ENCODE assay signal across 1 cellular context in the genomic region with DNA sequence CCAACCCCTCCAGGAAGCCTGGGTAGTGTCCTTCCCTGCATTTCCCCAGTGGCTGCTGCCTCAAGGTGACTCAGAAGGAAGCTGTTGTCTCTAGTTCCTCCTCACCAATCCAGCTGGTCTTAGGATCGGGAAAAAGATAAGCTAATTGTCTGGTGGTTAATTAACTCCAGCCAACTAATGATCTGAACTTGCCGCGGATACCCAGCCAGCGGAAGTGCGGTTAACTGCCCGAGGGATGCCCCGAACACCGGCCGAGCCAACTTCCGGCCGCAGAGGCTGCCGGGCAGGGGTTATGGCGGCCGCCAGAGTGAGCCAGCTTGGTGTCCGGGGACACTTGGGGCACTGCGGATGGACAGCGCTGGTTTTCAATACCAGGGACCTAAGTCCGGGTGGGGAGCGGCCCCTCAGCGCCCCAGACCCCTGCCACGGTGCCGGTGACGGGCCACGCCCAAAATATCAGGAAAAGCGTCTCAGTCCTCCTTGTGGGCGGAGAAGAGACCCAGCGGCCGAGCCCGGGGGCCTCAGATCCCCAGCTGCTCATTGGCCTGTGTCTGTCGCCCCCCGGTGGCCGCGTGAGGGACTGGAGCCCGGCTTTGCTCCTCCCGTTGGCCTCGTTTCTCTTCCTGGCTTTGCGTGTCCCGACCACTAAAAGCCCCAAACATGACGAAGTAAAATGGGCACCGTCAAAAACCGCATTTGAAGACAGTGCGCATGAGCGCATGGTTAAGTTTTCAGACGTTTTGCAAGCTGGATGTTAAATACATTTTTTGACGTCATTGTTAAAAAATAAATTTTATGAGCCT.
A peak's percentile ranks its signal among the peaks of the same experiment; 100 is the strongest.
TF ChIP-seq lines count a peak whose summit lies in the region.

No MANE protein-coding gene starts in this region.

TF ChIP-seq in K562, 482 proteins besides CTCF, POLR2A, EP300 and RAD21 (continued from another document and continues in another):
- TF ChIP-seq ZNF134 (CRISPR knock-in tag; conservative IDR thresholded peaks at IDR 0.05) (peak; percentile 65; the same call in 1 of the 2 replicates), FUS (optimal IDR thresholded peaks at IDR 0.05; ENCODE audit: low read depth, low read length) (no peak), MXI1 (IDR thresholded peaks at IDR 0.05; ENCODE audit: low read depth, low read length) (no peak), HIVEP1 (CRISPR knock-in tag; IDR thresholded peaks at IDR 0.05) (peak; percentile 88), PHB (CRISPR knock-in tag; IDR thresholded peaks at IDR 0.05) (no peak), SPI1 (IDR thresholded peaks at IDR 0.05; ENCODE audit: borderline replicate concordance, low read depth, low read length) (peak; percentile 64; the same call in 1 of the 2 replicates), ZNF197 (CRISPR knock-in tag; IDR thresholded peaks at IDR 0.05; ENCODE audit: low read depth) (peak; percentile 80), ELF2 (CRISPR knock-in tag; IDR thresholded peaks at IDR 0.05) (peak; percentile 83), ZKSCAN1 (IDR thresholded peaks at IDR 0.05; ENCODE audit: low read depth, low read length) (no peak), KDM4B (IDR thresholded peaks at IDR 0.05; ENCODE audit: borderline replicate concordance in 2 of 2, low read depth in 1 of 2) (0 out of 4 replicates have a peak, but pooled peaks of 1 of the 2 experiments have one; percentile 64), CBX3 (IDR thresholded peaks at IDR 0.05; ENCODE audit: borderline replicate concordance in 1 of 2, low read length in 2 of 2) (no peak; a peak in 1 of 3 replicates), ZFP30 (CRISPR knock-in tag; IDR thresholded peaks at IDR 0.05; ENCODE audit: borderline replicate concordance) (no peak), SMARCC2 (IDR thresholded peaks at IDR 0.05; ENCODE audit: low read depth) (0 out of 2 replicates have a peak, but pooled peaks have one; percentile 31), KDM2B (CRISPR knock-in tag; IDR thresholded peaks at IDR 0.05) (no peak), HNRNPH1 (optimal IDR thresholded peaks at IDR 0.05; ENCODE audit: low read depth, low read length) (no peak), HMGN3 (IDR thresholded peaks at IDR 0.05; ENCODE audit: borderline replicate concordance, extremely low read depth, insufficient read length, low read depth, low read length) (no peak), SMARCB1 (IDR thresholded peaks at IDR 0.05; ENCODE audit: insufficient read length, low read depth) (no peak), STAG1 (CRISPR knock-in tag; IDR thresholded peaks at IDR 0.05; ENCODE audit: borderline replicate concordance) (no peak; the same call in 1 of the 2 replicates), PPARD (CRISPR knock-in tag; IDR thresholded peaks at IDR 0.05) (no peak), SRSF9 (IDR thresholded peaks at IDR 0.05; ENCODE audit: borderline replicate concordance, low read depth, low read length) (no peak), RBM25 (IDR thresholded peaks at IDR 0.05; ENCODE audit: low read depth, low read length, severe bottlenecking) (no peak), ZNF217 (CRISPR knock-in tag; IDR thresholded peaks at IDR 0.05) (no peak), GABPB1 (CRISPR knock-in tag; IDR thresholded peaks at IDR 0.05) (peak; percentile 96), ZNF263 (CRISPR knock-in tag; IDR thresholded peaks at IDR 0.05; ENCODE audit: borderline replicate concordance) (peak; percentile 60; the same call in 1 of the 2 replicates), ZBTB1 (CRISPR knock-in tag; IDR thresholded peaks at IDR 0.05; ENCODE audit: borderline replicate concordance, low read depth) (peak; percentile 75; the same call in 1 of the 2 replicates), ZNF77 (CRISPR knock-in tag; IDR thresholded peaks at IDR 0.05) (no peak), MTA2 (IDR thresholded peaks at IDR 0.05; ENCODE audit: low read depth) (no peak), NFRKB (IDR thresholded peaks at IDR 0.05; ENCODE audit: low read depth) (peak; percentile 86), SP1 (CRISPR knock-in tag; IDR thresholded peaks at IDR 0.05) (peak; percentile 81), ZNF668 (CRISPR knock-in tag; IDR thresholded peaks at IDR 0.05) (no peak), BCL6 (CRISPR knock-in tag; IDR thresholded peaks at IDR 0.05) (peak; percentile 78), ZNF140 (CRISPR knock-in tag; IDR thresholded peaks at IDR 0.05) (no peak)
- TF ChIP-seq, protein P1, sequence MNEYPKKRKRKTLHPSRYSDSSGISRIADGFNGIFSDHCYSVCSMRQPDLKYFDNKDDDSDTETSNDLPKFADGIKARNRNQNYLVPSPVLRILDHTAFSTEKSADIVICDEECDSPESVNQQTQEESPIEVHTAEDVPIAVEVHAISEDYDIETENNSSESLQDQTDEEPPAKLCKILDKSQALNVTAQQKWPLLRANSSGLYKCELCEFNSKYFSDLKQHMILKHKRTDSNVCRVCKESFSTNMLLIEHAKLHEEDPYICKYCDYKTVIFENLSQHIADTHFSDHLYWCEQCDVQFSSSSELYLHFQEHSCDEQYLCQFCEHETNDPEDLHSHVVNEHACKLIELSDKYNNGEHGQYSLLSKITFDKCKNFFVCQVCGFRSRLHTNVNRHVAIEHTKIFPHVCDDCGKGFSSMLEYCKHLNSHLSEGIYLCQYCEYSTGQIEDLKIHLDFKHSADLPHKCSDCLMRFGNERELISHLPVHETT (CRISPR knock-in tag; conservative IDR thresholded peaks at IDR 0.05 in 1 of 2, IDR thresholded peaks at IDR 0.05 in 1 of 2) = peak in 1 of 2 experiments; percentile 96; a peak in 2 of 4 replicates
- TF ChIP-seq, protein P2, sequence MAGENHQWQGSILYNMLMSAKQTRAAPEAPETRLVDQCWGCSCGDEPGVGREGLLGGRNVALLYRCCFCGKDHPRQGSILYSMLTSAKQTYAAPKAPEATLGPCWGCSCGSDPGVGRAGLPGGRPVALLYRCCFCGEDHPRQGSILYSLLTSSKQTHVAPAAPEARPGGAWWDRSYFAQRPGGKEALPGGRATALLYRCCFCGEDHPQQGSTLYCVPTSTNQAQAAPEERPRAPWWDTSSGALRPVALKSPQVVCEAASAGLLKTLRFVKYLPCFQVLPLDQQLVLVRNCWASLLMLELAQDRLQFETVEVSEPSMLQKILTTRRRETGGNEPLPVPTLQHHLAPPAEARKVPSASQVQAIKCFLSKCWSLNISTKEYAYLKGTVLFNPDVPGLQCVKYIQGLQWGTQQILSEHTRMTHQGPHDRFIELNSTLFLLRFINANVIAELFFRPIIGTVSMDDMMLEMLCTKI (IDR thresholded peaks at IDR 0.05; ENCODE audit: partially characterized antibody) = no peak
- TF ChIP-seq, protein P3, sequence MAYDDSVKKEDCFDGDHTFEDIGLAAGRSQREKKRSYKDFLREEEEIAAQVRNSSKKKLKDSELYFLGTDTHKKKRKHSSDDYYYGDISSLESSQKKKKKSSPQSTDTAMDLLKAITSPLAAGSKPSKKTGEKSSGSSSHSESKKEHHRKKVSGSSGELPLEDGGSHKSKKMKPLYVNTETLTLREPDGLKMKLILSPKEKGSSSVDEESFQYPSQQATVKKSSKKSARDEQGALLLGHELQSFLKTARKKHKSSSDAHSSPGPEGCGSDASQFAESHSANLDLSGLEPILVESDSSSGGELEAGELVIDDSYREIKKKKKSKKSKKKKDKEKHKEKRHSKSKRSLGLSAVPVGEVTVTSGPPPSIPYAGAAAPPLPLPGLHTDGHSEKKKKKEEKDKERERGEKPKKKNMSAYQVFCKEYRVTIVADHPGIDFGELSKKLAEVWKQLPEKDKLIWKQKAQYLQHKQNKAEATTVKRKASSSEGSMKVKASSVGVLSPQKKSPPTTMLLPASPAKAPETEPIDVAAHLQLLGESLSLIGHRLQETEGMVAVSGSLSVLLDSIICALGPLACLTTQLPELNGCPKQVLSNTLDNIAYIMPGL (CRISPR knock-in tag; IDR thresholded peaks at IDR 0.05) = no peak
- TF ChIP-seq, protein P4, sequence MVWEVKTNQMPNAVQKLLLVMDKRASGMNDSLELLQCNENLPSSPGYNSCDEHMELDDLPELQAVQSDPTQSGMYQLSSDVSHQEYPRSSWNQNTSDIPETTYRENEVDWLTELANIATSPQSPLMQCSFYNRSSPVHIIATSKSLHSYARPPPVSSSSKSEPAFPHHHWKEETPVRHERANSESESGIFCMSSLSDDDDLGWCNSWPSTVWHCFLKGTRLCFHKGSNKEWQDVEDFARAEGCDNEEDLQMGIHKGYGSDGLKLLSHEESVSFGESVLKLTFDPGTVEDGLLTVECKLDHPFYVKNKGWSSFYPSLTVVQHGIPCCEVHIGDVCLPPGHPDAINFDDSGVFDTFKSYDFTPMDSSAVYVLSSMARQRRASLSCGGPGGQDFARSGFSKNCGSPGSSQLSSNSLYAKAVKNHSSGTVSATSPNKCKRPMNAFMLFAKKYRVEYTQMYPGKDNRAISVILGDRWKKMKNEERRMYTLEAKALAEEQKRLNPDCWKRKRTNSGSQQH (CRISPR knock-in tag; IDR thresholded peaks at IDR 0.05) = peak; percentile 46; the same call in 1 of the 2 replicates
- TF ChIP-seq, protein P5, sequence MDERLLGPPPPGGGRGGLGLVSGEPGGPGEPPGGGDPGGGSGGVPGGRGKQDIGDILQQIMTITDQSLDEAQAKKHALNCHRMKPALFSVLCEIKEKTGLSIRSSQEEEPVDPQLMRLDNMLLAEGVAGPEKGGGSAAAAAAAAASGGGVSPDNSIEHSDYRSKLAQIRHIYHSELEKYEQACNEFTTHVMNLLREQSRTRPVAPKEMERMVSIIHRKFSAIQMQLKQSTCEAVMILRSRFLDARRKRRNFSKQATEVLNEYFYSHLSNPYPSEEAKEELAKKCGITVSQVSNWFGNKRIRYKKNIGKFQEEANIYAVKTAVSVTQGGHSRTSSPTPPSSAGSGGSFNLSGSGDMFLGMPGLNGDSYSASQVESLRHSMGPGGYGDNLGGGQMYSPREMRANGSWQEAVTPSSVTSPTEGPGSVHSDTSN (CRISPR knock-in tag; IDR thresholded peaks at IDR 0.05; ENCODE audit: low read depth) = no peak
- TF ChIP-seq, protein P5 (tag; conservative IDR thresholded peaks at IDR 0.05; ENCODE audit: low read depth) = no peak
- TF ChIP-seq, protein P6, sequence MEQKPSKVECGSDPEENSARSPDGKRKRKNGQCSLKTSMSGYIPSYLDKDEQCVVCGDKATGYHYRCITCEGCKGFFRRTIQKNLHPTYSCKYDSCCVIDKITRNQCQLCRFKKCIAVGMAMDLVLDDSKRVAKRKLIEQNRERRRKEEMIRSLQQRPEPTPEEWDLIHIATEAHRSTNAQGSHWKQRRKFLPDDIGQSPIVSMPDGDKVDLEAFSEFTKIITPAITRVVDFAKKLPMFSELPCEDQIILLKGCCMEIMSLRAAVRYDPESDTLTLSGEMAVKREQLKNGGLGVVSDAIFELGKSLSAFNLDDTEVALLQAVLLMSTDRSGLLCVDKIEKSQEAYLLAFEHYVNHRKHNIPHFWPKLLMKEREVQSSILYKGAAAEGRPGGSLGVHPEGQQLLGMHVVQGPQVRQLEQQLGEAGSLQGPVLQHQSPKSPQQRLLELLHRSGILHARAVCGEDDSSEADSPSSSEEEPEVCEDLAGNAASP (IDR thresholded peaks at IDR 0.05) = no peak
- TF ChIP-seq, protein P7, sequence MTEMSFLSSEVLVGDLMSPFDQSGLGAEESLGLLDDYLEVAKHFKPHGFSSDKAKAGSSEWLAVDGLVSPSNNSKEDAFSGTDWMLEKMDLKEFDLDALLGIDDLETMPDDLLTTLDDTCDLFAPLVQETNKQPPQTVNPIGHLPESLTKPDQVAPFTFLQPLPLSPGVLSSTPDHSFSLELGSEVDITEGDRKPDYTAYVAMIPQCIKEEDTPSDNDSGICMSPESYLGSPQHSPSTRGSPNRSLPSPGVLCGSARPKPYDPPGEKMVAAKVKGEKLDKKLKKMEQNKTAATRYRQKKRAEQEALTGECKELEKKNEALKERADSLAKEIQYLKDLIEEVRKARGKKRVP (CRISPR knock-in tag; IDR thresholded peaks at IDR 0.05) = peak; percentile 68
- TF ChIP-seq, protein P8, sequence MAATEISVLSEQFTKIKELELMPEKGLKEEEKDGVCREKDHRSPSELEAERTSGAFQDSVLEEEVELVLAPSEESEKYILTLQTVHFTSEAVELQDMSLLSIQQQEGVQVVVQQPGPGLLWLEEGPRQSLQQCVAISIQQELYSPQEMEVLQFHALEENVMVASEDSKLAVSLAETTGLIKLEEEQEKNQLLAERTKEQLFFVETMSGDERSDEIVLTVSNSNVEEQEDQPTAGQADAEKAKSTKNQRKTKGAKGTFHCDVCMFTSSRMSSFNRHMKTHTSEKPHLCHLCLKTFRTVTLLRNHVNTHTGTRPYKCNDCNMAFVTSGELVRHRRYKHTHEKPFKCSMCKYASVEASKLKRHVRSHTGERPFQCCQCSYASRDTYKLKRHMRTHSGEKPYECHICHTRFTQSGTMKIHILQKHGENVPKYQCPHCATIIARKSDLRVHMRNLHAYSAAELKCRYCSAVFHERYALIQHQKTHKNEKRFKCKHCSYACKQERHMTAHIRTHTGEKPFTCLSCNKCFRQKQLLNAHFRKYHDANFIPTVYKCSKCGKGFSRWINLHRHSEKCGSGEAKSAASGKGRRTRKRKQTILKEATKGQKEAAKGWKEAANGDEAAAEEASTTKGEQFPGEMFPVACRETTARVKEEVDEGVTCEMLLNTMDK (IDR thresholded peaks at IDR 0.05; ENCODE audit: borderline replicate concordance, insufficient read depth, low read depth, low read length, poor library complexity, severe bottlenecking) = peak; percentile 88
- TF ChIP-seq, protein P9, sequence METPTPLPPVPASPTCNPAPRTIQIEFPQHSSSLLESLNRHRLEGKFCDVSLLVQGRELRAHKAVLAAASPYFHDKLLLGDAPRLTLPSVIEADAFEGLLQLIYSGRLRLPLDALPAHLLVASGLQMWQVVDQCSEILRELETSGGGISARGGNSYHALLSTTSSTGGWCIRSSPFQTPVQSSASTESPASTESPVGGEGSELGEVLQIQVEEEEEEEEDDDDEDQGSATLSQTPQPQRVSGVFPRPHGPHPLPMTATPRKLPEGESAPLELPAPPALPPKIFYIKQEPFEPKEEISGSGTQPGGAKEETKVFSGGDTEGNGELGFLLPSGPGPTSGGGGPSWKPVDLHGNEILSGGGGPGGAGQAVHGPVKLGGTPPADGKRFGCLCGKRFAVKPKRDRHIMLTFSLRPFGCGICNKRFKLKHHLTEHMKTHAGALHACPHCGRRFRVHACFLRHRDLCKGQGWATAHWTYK (CRISPR knock-in tag; IDR thresholded peaks at IDR 0.05) = peak; percentile 94
